In genomic region chr16:5615868-5616642, GRCh38 we compare ENCODE assay signal across 8 cellular contexts.
DNase-seq lines count a peak whose midpoint lies in the region; ATAC-seq, FAIRE-seq and TF ChIP-seq lines count a peak whose summit lies in the region.

No MANE protein-coding gene starts in this region.

- peak overlapping the region; percentile 40; the same call in 1 of the 2 replicates for H3K4me2 ChIP-seq in HepG2 (ENCODE audit: low read depth, low read length)

- H3K4me3 ChIP-seq in brain microvascular endothelial cell (ENCODE audit: low read depth, low read length): no peak overlapping the region
- H3K4me3 ChIP-seq in HepG2 (replicated peaks in 1 of 3; ENCODE audit: insufficient read depth in 1 of 3, low read depth in 2 of 3, low read length in 3 of 3): no peak overlapping the region; a peak in 1 of 6 replicates

- no peaks in the 10 kb centered on the region for H3K27me3 ChIP-seq in brain microvascular endothelial cell (replicated peaks)
- peaks cover 1 to 9% of the 10 kb centered on the region in 2 experiments; a peak in 3 of 5 replicates for H3K27me3 ChIP-seq in HepG2 (ENCODE audit: control insufficient read depth in 1 of 2, insufficient read depth in 2 of 2, low read length in 2 of 2)

- H3K27ac ChIP-seq in brain microvascular endothelial cell (no peak overlapping the region), HepG2 (ENCODE audit: extremely low read length, insufficient read depth, low read length) (no peak overlapping the region), substantia nigra (ENCODE audit: low read depth, low read length, poor library complexity, severe bottlenecking) (no peak overlapping the region)

- FAIRE-seq in RCC 7860 (lab: Jason Lieb, UNC): no peak
- FAIRE-seq in HepG2 (lab: Jason Lieb, UNC): peak; percentile 65

- intact Hi-C loops in HepG2 (cut with micrococcal nuclease; ENCODE audit: unreplicated experiment): loop anchor here (1.0 kb wide), 1 partner anchor 114 kb away; no protein-coding TSS in a partner anchor

- DNase-seq in NCI-H1105 treated with DMSO at 0.1 percent for 48 hours (lab: John Stamatoyannopoulos, UW) (peak; percentile 15), NCI-H1105 (lab: John Stamatoyannopoulos, UW) (no peak), RCC 7860 (ENCODE audit: low spot score) (peak; percentile 29), brain microvascular endothelial cell (no peak), HepG2 (ENCODE audit: low spot score) (peak; percentile 35), substantia nigra (lab: John Stamatoyannopoulos, UW) (peak in 45 of 49 donors; percentile 1 to 72 (median 28))

- ATAC-seq in HG02798 (IDR thresholded peaks at IDR 0.05; ENCODE audit: poor library complexity, unreplicated experiment): peak; percentile 74
- peak; percentile 98 for ATAC-seq in HepG2
- ATAC-seq in HG02763 (IDR thresholded peaks at IDR 0.05; ENCODE audit: unreplicated experiment): no peak

- H4K20me1 ChIP-seq in HepG2 (ENCODE audit: insufficient read depth, low read length): no peaks in the 10 kb centered on the region

- no peaks in the 10 kb centered on the region for H3K79me2 ChIP-seq in HepG2 (ENCODE audit: insufficient read depth, low read length)

- CTCF ChIA-PET in HepG2 (lab: Yijun Ruan, JAX; ENCODE audit: low intra/inter-chr PET ratio, low total read pairs): interaction anchor here (1.9 kb wide), 1 partner anchor 114 kb away, joined by 14 read pairs; no protein-coding TSS in a partner anchor

- H3K9ac ChIP-seq in HepG2 (ENCODE audit: insufficient read depth, low read depth, low read length): no peak overlapping the region

- H3K4me1 ChIP-seq in HepG2 (ENCODE audit: insufficient read depth, low read length): no peaks in the 10 kb centered on the region

- H3K36me3 ChIP-seq in brain microvascular endothelial cell (replicated peaks) (no peaks in the 10 kb centered on the region), HepG2 (replicated peaks in 1 of 2; ENCODE audit: control insufficient read depth in 1 of 2, insufficient read depth in 2 of 2, low read length in 2 of 2) (no peaks in the 10 kb centered on the region)

- H2AFZ ChIP-seq in HepG2 (ENCODE audit: low read length): no peak overlapping the region

- in situ Hi-C loops in brain microvascular endothelial cell (cut with HindIII; ENCODE audit: low pct_ligation_motif_present, low sequenced_read_pairs) (no loop called here), HepG2 (cut with HindIII; ENCODE audit: extremely low pct_ligation_motif_present, low pct_unique_long_range_greater_than_20kb) (loop anchor here (25.0 kb wide), 1 partner anchor 379 kb away; no protein-coding TSS in a partner anchor)

- POLR2A ChIA-PET in HepG2 (lab: Yijun Ruan, JAX): no interaction called here

- TF ChIP-seq CTCF in brain microvascular endothelial cell (IDR thresholded peaks at IDR 0.05; ENCODE audit: low read depth, low read length, missing control alignments): peak; percentile 25
- TF ChIP-seq CTCF in HepG2 (CRISPR knock-in tag; IDR thresholded peaks at IDR 0.05): peak; percentile 92

- no peaks in the 10 kb centered on the region for H3K9me3 ChIP-seq in HepG2 (ENCODE audit: low read length)

- no peak for TF ChIP-seq EP300 in HepG2 (IDR thresholded peaks at IDR 0.05; ENCODE audit: low read depth in 2 of 2, low read length in 2 of 2)
- TF ChIP-seq EP300 in HepG2 (CRISPR knock-in tag; IDR thresholded peaks at IDR 0.05; ENCODE audit: borderline replicate concordance): no peak

- BruUV-seq in HepG2 (replicated peaks; lab: Mats Ljungman, UMichigan): no TSS peak

- TF ChIP-seq RAD21 in HepG2 (CRISPR knock-in tag; IDR thresholded peaks at IDR 0.05): peak; percentile 65

- 49% methylated on average over 9 of the region's 25 CpGs for WGBS in HepG2 (ENCODE audit: low lambda C conversion rate)

- no peak for TF ChIP-seq POLR2A in HepG2 (IDR thresholded peaks at IDR 0.05; ENCODE audit: insufficient read depth in 1 of 2, low read depth in 2 of 2, low read length in 2 of 2)

TF ChIP-seq in HepG2, 621 proteins besides CTCF, POLR2A, EP300 and RAD21 (continues in another document):
- no peak for TF ChIP-seq ZNF557 (CRISPR knock-in tag; IDR thresholded peaks at IDR 0.05)
- peak; percentile 48; the same call in 1 of the 2 replicates for TF ChIP-seq ETV5 (CRISPR knock-in tag; IDR thresholded peaks at IDR 0.05; ENCODE audit: borderline replicate concordance)
- TF ChIP-seq GABPB1 (CRISPR knock-in tag; IDR thresholded peaks at IDR 0.05): peak; percentile 83
- no peak for TF ChIP-seq FOXK2 (IDR thresholded peaks at IDR 0.05)
- TF ChIP-seq SRY (CRISPR knock-in tag; IDR thresholded peaks at IDR 0.05): peak; percentile 42; the same call in 1 of the 2 replicates
- 0 out of 2 replicates have a peak, but pooled peaks have one; percentile 48 for TF ChIP-seq ZNF274 (CRISPR knock-in tag; IDR thresholded peaks at IDR 0.05)
- peak; percentile 78; the same call in 1 of the 2 replicates for TF ChIP-seq KLF12 (CRISPR knock-in tag; IDR thresholded peaks at IDR 0.05; ENCODE audit: borderline replicate concordance)
- TF ChIP-seq KDM2A (CRISPR knock-in tag; IDR thresholded peaks at IDR 0.05; ENCODE audit: borderline replicate concordance, low read depth): peak; percentile 81; the same call in 1 of the 2 replicates
- peak; percentile 53 for TF ChIP-seq HNRNPK (IDR thresholded peaks at IDR 0.05; ENCODE audit: low read depth, low read length, poor library complexity, severe bottlenecking)
- no peak for TF ChIP-seq ZNF276 (CRISPR knock-in tag; IDR thresholded peaks at IDR 0.05; ENCODE audit: low read depth)
- no peak for TF ChIP-seq NR2F2 (IDR thresholded peaks at IDR 0.05; ENCODE audit: borderline replicate concordance, low read depth)
- peak; percentile 35; the same call in 1 of the 2 replicates for TF ChIP-seq ZNF768 (CRISPR knock-in tag; IDR thresholded peaks at IDR 0.05)
- TF ChIP-seq ZNF891 (CRISPR knock-in tag; IDR thresholded peaks at IDR 0.05): peak; percentile 46; the same call in 1 of the 2 replicates
- TF ChIP-seq HMGXB4 (CRISPR knock-in tag; IDR thresholded peaks at IDR 0.05; ENCODE audit: borderline replicate concordance in 1 of 2, low read depth in 1 of 2): peak in 1 of 2 experiments; percentile 41; a peak in 1 of 4 replicates
- peak; percentile 43 for TF ChIP-seq HNRNPLL (IDR thresholded peaks at IDR 0.05; ENCODE audit: low read depth, low read length, poor library complexity, severe bottlenecking)
- TF ChIP-seq SALL2 (CRISPR knock-in tag; IDR thresholded peaks at IDR 0.05): peak; percentile 30; the same call in 1 of the 2 replicates
- no peak for TF ChIP-seq HNRNPL (IDR thresholded peaks at IDR 0.05; ENCODE audit: low read depth, low read length)
- peak; percentile 55 for TF ChIP-seq PATZ1 (CRISPR knock-in tag; IDR thresholded peaks at IDR 0.05)
- peak; percentile 67 for TF ChIP-seq XRCC5 (optimal IDR thresholded peaks at IDR 0.05; ENCODE audit: low read length)
- TF ChIP-seq CENPBD1 (CRISPR knock-in tag; IDR thresholded peaks at IDR 0.05; ENCODE audit: borderline replicate concordance, low read depth): no peak
- no peak for TF ChIP-seq PPARG (CRISPR knock-in tag; conservative IDR thresholded peaks at IDR 0.05)
- 0 out of 2 replicates have a peak, but pooled peaks have one; percentile 47 for TF ChIP-seq CCDC6 (CRISPR knock-in tag; IDR thresholded peaks at IDR 0.05)
- peak; percentile 41; the same call in 1 of the 2 replicates for TF ChIP-seq SMC3 (IDR thresholded peaks at IDR 0.05; ENCODE audit: low read length)

Comparison
In these comparisons a context has a peak if more than half of its experiments do, and no peak if none do; other contexts are left out.
1. DNase-seq: peak in NCI-H1105 treated with DMSO at 0.1 percent for 48 hours (single experiment), RCC 7860 (single experiment), HepG2 (single experiment) and substantia nigra (45 of 49); none in NCI-H1105 (single experiment) and brain microvascular endothelial cell (single experiment).